9 cellular contexts compared by ENCODE assay signal in genomic region chr2:240604291-240604938, GRCh38. TPM values are rescaled to one million over a fixed set of nuclear protein-coding genes. Genes with fewer than 3 reads are reported as not detected.
DNase-seq lines count a peak whose midpoint lies in the region; ATAC-seq and TF ChIP-seq lines count a peak whose summit lies in the region.
"Had no signal": no experiment of that assay in that cellular context is flagged by ENCODE, and none has a peak within 500 bp of the region (broad histone marks: within the 10 kb centered on the region; RNA-seq: fewer than 3 reads in every experiment).

No MANE protein-coding gene starts in this region.

- no peak overlapping the region for H3K4me3 ChIP-seq in kidney epithelial cell (ENCODE audit: low read depth, low read length)

- H3K27ac ChIP-seq in substantia nigra (ENCODE audit: low read depth, low read length, poor library complexity, severe bottlenecking) = peak overlapping the region; percentile 82

- H3K27me3 ChIP-seq in kidney epithelial cell (ENCODE audit: control insufficient read depth, insufficient read depth, low read length) = no peaks in the 10 kb centered on the region

- ATAC-seq in HG02852 (IDR thresholded peaks at IDR 0.05; ENCODE audit: unreplicated experiment) = no peak

- peak; percentile 82 for TF ChIP-seq CTCF in kidney epithelial cell (IDR thresholded peaks at IDR 0.05; ENCODE audit: insufficient read depth, low read length, poor library complexity, severe bottlenecking)

- DNase-seq in NCI-H82 (lab: John Stamatoyannopoulos, UW) (peak; percentile 50), NCI-H82 treated with DMSO at 0.1 percent for 48 hours (lab: John Stamatoyannopoulos, UW; ENCODE audit: unreplicated experiment) (no peak), NCI-H748 (lab: John Stamatoyannopoulos, UW; ENCODE audit: unreplicated experiment) (peak; percentile 74), cerebellar cortex (ENCODE audit: low spot score) (peak; percentile 64), kidney epithelial cell (ENCODE audit: low read depth) (peak; percentile 19), substantia nigra (lab: John Stamatoyannopoulos, UW) (peak in 48 of 49 donors; percentile 35 to 98 (median 76)), NCI-H1930 (lab: John Stamatoyannopoulos, UW) (no peak)
- DNase-seq: CD4-positive, CD25-positive, alpha-beta regulatory T cell had no signal

- H3K36me3 ChIP-seq in kidney epithelial cell (ENCODE audit: control insufficient read depth, insufficient read depth, low read length) = no peaks in the 10 kb centered on the region

RNA-seq across cellular contexts. Expression of gene CAPN10, which starts 17.9 kb away (rescaled TPM):
- 31.5 and 39.2 TPM in 2 replicates for total RNA-seq in kidney epithelial cell

RNA-seq across cellular contexts. Expression of gene GPR35, which starts 20.9 kb away (rescaled TPM):
- 0.62 and 1.3 TPM in 2 replicates for total RNA-seq in kidney epithelial cell

RNA-seq across cellular contexts. Expression of gene RNPEPL1, which starts 36.1 kb away (rescaled TPM):
- 91.3 and 122 TPM in 2 replicates for total RNA-seq in kidney epithelial cell

RNA-seq across cellular contexts. Expression of gene DUSP28, which starts 44.3 kb away (rescaled TPM):
- total RNA-seq in kidney epithelial cell = 4.2 and 7.6 TPM in 2 replicates

RNA-seq across cellular contexts. Expression of gene ANKMY1, which starts 46.6 kb away (rescaled TPM):
- 7.1 and 13.1 TPM in 2 replicates for total RNA-seq in kidney epithelial cell

Comparison
In these comparisons a context has a peak if more than half of its experiments do, and no peak if none do; other contexts are left out.
1. DNase-seq: peak in NCI-H82 (single experiment), NCI-H748 (single experiment), cerebellar cortex (single experiment), kidney epithelial cell (single experiment) and substantia nigra (48 of 49); none in NCI-H82 treated with DMSO at 0.1 percent for 48 hours (single experiment) and NCI-H1930 (0 of 2).